19 cellular contexts compared by ENCODE assay signal in genomic region chr18:6362559-6363129, GRCh38. TPM values are rescaled to one million over a fixed set of nuclear protein-coding genes. Genes with fewer than 3 reads are reported as not detected.
DNase-seq lines count a peak whose midpoint lies in the region; ATAC-seq, FAIRE-seq and TF ChIP-seq lines count a peak whose summit lies in the region.
"Had no signal": no experiment of that assay in that cellular context is flagged by ENCODE, and none has a peak within 500 bp of the region (broad histone marks: within the 10 kb centered on the region; RNA-seq: fewer than 3 reads in every experiment).

No MANE protein-coding gene starts in this region.

- TF ChIP-seq POLR2A in A549 (IDR thresholded peaks at IDR 0.05; ENCODE audit: low read length) = no peak

- DNase-seq in A549 (ENCODE audit: low read depth in 1 of 2, low spot score in 1 of 2) = peak in 1 of 2 experiments; percentile 5
- no peak for DNase-seq in GM06990 (ENCODE audit: extremely low read depth, insufficient read length)
- no peak for DNase-seq in SK-N-MC (ENCODE audit: low read depth, low spot score)
- DNase-seq in pancreas = no peak
- DNase-seq in H4 (ENCODE audit: low spot score) = no peak
- DNase-seq: CD4-positive, alpha-beta T cell; DND-41; GDM1; H7; NCI-H1436 treated with DMSO at 0.1 percent for 48 hours; NCI-H2081 treated with DMSO at 0.1 percent for 48 hours; NCI-H2227 treated with DMSO at 0.1 percent for 48 hours; NCI-H526 treated with DMSO at 0.1 percent for 48 hours; SHP77 had no signal

- FAIRE-seq in A549 (lab: Jason Lieb, UNC) (no peak), pancreas (lab: Jason Lieb, UNC) (no peak)

- H3K4me1 ChIP-seq in A549 (no peaks in the 10 kb centered on the region), liver (ENCODE audit: control insufficient read depth in 4 of 4, insufficient read depth in 4 of 4, low read length in 3 of 4) (peaks cover 6 to 30% (median 20%) of the 10 kb centered on the region in 4 donors), pancreas (no peaks in the 10 kb centered on the region)

- no peak for TF ChIP-seq CTCF in A549 (IDR thresholded peaks at IDR 0.05)
- no peak for TF ChIP-seq CTCF in GM06990 (IDR thresholded peaks at IDR 0.05; ENCODE audit: insufficient read depth, low read length, poor library complexity, severe bottlenecking)
- TF ChIP-seq CTCF in liver (IDR thresholded peaks at IDR 0.05; ENCODE audit: low read depth, low read length, missing input control) = no peak
- TF ChIP-seq CTCF in pancreas (IDR thresholded peaks at IDR 0.05) = no peak

- intact Hi-C loops in pancreas (cut with DNase I) = no loop called here

- TF ChIP-seq EP300 in A549 (IDR thresholded peaks at IDR 0.05) = no peak

- H3K9ac ChIP-seq in SK-N-MC (ENCODE audit: insufficient read length) = peak overlapping the region; percentile 57
- no peak overlapping the region for H3K9ac ChIP-seq in liver (ENCODE audit: low read depth in 1 of 2, low read length in 2 of 2)

- TF ChIP-seq RAD21 in A549 (conservative IDR thresholded peaks at IDR 0.05 in 1 of 2, IDR thresholded peaks at IDR 0.05 in 1 of 2) = no peak
- peak in 1 of 2 donors; percentile 11 for TF ChIP-seq RAD21 in liver (IDR thresholded peaks at IDR 0.05)

- H3K4me2 ChIP-seq in A549 = peak overlapping the region; percentile 54

- ATAC-seq in A549 (peak in 1 of 2 experiments; percentile 38; a peak in 1 of 6 replicates), HG02798 (IDR thresholded peaks at IDR 0.05; ENCODE audit: poor library complexity, unreplicated experiment) (no peak), pancreas (no peak), GM21528 (IDR thresholded peaks at IDR 0.05; ENCODE audit: low FRiP score, unreplicated experiment) (no peak)

- POLR2A ChIA-PET in A549 (lab: Yijun Ruan, JAX) = no interaction called here

- H3K9me3 ChIP-seq in A549 (no peaks in the 10 kb centered on the region), SK-N-MC (ENCODE audit: low read depth, low read length) (no peaks in the 10 kb centered on the region), liver (ENCODE audit: control insufficient read depth in 4 of 4, low read length in 3 of 4) (no peaks in the 10 kb centered on the region), pancreas (no peaks in the 10 kb centered on the region)

- CTCF ChIA-PET in A549 (lab: Yijun Ruan, JAX) = no interaction called here

- H3K27ac ChIP-seq in A549 = no peak overlapping the region
- peak overlapping the region; percentile 56; the same call in 1 of the 2 replicates for H3K27ac ChIP-seq in SK-N-MC
- H3K27ac ChIP-seq in liver (ENCODE audit: low read depth in 1 of 2, low read length in 2 of 2) = peak overlapping the region; percentile 33 to 44
- no peak overlapping the region for H3K27ac ChIP-seq in pancreas

- WGBS in A549 (ENCODE audit: missing lambda C conversion rate) = 44% methylated on average over 9 of the region's 9 CpGs
- 92% methylated on average over 9 of the region's 9 CpGs for WGBS in liver
- 96% methylated on average over 9 of the region's 9 CpGs for WGBS in pancreas, 2 donors

- no peaks in the 10 kb centered on the region for H3K36me3 ChIP-seq in GM06990 (ENCODE audit: control insufficient read depth, insufficient read depth, low read length)
- no peaks in the 10 kb centered on the region for H3K36me3 ChIP-seq in SK-N-MC (ENCODE audit: insufficient read depth, low read length)
- H3K36me3 ChIP-seq in liver (ENCODE audit: control insufficient read depth in 4 of 4, insufficient read depth in 3 of 4, low read depth in 1 of 4, low read length in 3 of 4) = no peaks in the 10 kb centered on the region
- no peaks in the 10 kb centered on the region for H3K36me3 ChIP-seq in pancreas

- H3K4me3 ChIP-seq in A549 (peak overlapping the region; percentile 24; the same call in 2 of the 3 replicates), GM06990 (replicated peaks; ENCODE audit: low read depth, low read length) (peak overlapping the region; percentile 45), SK-N-MC (peak overlapping the region; percentile 77), liver (ENCODE audit: low read depth in 1 of 3, low read length in 3 of 3) (no peak overlapping the region), pancreas (no peak overlapping the region)

- H3K27me3 ChIP-seq in GM06990 (replicated peaks; ENCODE audit: control insufficient read depth, insufficient read depth, low read length) (no peaks in the 10 kb centered on the region), liver (ENCODE audit: control insufficient read depth in 4 of 4, insufficient read depth in 4 of 4, low read length in 3 of 4) (no peaks in the 10 kb centered on the region), pancreas (no peaks in the 10 kb centered on the region)

TF ChIP-seq in A549, 52 proteins besides CTCF, POLR2A, EP300 and RAD21 (continues in another document):
- TF ChIP-seq GATA3 (IDR thresholded peaks at IDR 0.05; ENCODE audit: borderline replicate concordance) = no peak
- TF ChIP-seq, protein P1, sequence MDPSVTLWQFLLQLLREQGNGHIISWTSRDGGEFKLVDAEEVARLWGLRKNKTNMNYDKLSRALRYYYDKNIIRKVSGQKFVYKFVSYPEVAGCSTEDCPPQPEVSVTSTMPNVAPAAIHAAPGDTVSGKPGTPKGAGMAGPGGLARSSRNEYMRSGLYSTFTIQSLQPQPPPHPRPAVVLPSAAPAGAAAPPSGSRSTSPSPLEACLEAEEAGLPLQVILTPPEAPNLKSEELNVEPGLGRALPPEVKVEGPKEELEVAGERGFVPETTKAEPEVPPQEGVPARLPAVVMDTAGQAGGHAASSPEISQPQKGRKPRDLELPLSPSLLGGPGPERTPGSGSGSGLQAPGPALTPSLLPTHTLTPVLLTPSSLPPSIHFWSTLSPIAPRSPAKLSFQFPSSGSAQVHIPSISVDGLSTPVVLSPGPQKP (IDR thresholded peaks at IDR 0.05; ENCODE audit: low read depth, low read length) = no peak
- no peak for TF ChIP-seq MYC (IDR thresholded peaks at IDR 0.05; ENCODE audit: borderline replicate concordance, low read length)
- no peak for TF ChIP-seq NR3C1 (IDR thresholded peaks at IDR 0.05)
- TF ChIP-seq JUNB (IDR thresholded peaks at IDR 0.05) = no peak
- no peak for TF ChIP-seq HEYL (CRISPR knock-in tag; IDR thresholded peaks at IDR 0.05)
- TF ChIP-seq PHF8 (IDR thresholded peaks at IDR 0.05; ENCODE audit: borderline replicate concordance, low read depth) = no peak
- no peak for TF ChIP-seq EHMT2 (IDR thresholded peaks at IDR 0.05; ENCODE audit: low read depth)
- TF ChIP-seq ZSCAN20 (CRISPR knock-in tag; IDR thresholded peaks at IDR 0.05) = no peak
- TF ChIP-seq TP53 (CRISPR knock-in tag; IDR thresholded peaks at IDR 0.05) = no peak
- TF ChIP-seq HOXB5 (CRISPR knock-in tag; IDR thresholded peaks at IDR 0.05) = no peak
- TF ChIP-seq NFE2L2 (conservative IDR thresholded peaks at IDR 0.05; ENCODE audit: low read length) = no peak
- TF ChIP-seq FOSB (CRISPR knock-in tag; IDR thresholded peaks at IDR 0.05) = no peak
- no peak for TF ChIP-seq SMC3 (IDR thresholded peaks at IDR 0.05)
- no peak for TF ChIP-seq HOXB13 (CRISPR knock-in tag; IDR thresholded peaks at IDR 0.05; ENCODE audit: low read depth)
- no peak for TF ChIP-seq RARB (CRISPR knock-in tag; IDR thresholded peaks at IDR 0.05)
- no peak for TF ChIP-seq KDM5A (IDR thresholded peaks at IDR 0.05)

TF ChIP-seq in liver, 16 proteins besides CTCF, POLR2A, EP300 and RAD21:
- TF ChIP-seq HNF4A (conservative IDR thresholded peaks at IDR 0.05) (peak in 1 of 2 donors; percentile 16), TAF1 (conservative IDR thresholded peaks at IDR 0.05) (no peak), FOXA2 (IDR thresholded peaks at IDR 0.05) (peak; percentile 60), RXRA (IDR thresholded peaks at IDR 0.05) (peak; percentile 2 to 19)

RNA-seq across cellular contexts. Expression of gene L3MBTL4, which starts 52.1 kb away (rescaled TPM):
- polyA plus RNA-seq in A549 (2011; rRNA removed) (0.06 TPM in 1 of 2 replicates, not detected in the other), A549 (2017; fragmentation: RNase III; extraction: RNeasy Plus Mini Kit Qiagen cat#74134 plus additional on column Dnase treatment) (0.03 TPM in 1 of 3 replicates, not detected in the others), liver (1 to 10 TPM; 2.3 to 4.5 TPM), pancreas (1 to 10 TPM; 2.5 to 2.7 TPM)
- polyA plus RNA-seq in A549 (2012; cell fraction: cytosol; rRNA removed) = not detected in 2 replicates
- not detected in 2 replicates for polyA plus RNA-seq in A549 (2012; cell fraction: nucleus; rRNA removed)
- polyA minus RNA-seq in A549 (2011; rRNA and poly(A)+ RNA removed) = not detected in 2 replicates
- total RNA-seq in liver (10 to 100 TPM in 1 of 2 donors, 1 to 10 TPM in 1; 5.5 to 15.0 TPM), pancreas (10 to 100 TPM in 1 of 6 donors, 1 to 10 TPM in 5; 4.4 to 15.1 (median 7.4) TPM)
- total RNA-seq in H4 (2014; rRNA removed; shearing (Covaris generic)) = 2.2 and 2.4 TPM in 2 replicates
- total RNA-seq: A673, HT-29 had no signal

Comparison
In these comparisons a context has a peak if more than half of its experiments do, and no peak if none do; other contexts are left out.
1. H3K27ac ChIP-seq: peak in SK-N-MC (single experiment) and liver (2 of 2); none in A549 (0 of 2) and pancreas (0 of 4).
2. H3K4me3 ChIP-seq: peak in A549 (single experiment), GM06990 (single experiment) and SK-N-MC (single experiment); none in liver (0 of 3) and pancreas (0 of 4).